Comparison of ENCODE assay signal across 1 cellular context in the genomic region with DNA sequence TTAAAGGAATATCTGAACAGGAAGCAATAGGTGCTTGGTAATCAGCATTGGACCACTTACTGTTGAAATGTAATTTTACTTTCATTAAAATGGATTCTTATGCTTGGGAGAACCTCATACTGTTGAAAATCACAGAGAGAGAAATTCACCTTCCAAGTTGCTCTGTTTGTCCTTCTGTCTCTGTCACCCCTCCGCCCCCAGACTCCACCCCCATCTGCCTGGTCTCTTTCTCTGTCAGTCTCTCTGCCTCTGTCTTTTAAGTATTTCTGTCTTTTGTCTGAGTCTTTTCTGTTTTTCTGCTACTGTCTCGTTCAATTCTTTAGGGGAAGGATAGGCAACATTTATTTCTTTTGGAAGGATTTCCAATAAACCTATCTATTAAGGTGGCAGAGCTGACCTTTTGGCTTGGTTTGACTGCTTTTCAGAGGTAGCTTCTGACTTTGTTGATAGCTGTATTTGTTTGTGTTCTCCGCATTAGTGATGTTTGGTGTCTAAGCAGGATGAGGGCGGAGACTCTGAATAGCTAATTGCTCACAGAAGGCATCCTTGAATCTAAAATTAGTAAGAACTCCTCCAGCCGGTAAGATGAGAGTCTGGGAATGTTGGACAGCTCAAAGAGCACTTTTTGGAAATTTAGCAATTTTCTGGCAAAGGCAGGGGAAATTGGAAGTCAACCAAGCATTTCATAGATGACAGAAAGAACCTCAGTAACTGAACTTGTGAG.
TF ChIP-seq lines count a peak whose summit lies in the region.

No MANE protein-coding gene starts in this region.

TF ChIP-seq in SK-N-SH, 30 proteins besides CTCF, POLR2A, EP300 and RAD21 (continued from another document):
- no peak for TF ChIP-seq JUND (IDR thresholded peaks at IDR 0.05)
- no peak for TF ChIP-seq GABPA (IDR thresholded peaks at IDR 0.05; ENCODE audit: low read depth)
- TF ChIP-seq, protein P1, sequence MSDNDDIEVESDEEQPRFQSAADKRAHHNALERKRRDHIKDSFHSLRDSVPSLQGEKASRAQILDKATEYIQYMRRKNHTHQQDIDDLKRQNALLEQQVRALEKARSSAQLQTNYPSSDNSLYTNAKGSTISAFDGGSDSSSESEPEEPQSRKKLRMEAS (IDR thresholded peaks at IDR 0.05; ENCODE audit: low read depth) = no peak
- TF ChIP-seq, protein P2, sequence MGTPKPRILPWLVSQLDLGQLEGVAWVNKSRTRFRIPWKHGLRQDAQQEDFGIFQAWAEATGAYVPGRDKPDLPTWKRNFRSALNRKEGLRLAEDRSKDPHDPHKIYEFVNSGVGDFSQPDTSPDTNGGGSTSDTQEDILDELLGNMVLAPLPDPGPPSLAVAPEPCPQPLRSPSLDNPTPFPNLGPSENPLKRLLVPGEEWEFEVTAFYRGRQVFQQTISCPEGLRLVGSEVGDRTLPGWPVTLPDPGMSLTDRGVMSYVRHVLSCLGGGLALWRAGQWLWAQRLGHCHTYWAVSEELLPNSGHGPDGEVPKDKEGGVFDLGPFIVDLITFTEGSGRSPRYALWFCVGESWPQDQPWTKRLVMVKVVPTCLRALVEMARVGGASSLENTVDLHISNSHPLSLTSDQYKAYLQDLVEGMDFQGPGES (IDR thresholded peaks at IDR 0.05; ENCODE audit: low read depth, low read length) = no peak
- TF ChIP-seq, protein P3, sequence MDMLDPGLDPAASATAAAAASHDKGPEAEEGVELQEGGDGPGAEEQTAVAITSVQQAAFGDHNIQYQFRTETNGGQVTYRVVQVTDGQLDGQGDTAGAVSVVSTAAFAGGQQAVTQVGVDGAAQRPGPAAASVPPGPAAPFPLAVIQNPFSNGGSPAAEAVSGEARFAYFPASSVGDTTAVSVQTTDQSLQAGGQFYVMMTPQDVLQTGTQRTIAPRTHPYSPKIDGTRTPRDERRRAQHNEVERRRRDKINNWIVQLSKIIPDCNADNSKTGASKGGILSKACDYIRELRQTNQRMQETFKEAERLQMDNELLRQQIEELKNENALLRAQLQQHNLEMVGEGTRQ (IDR thresholded peaks at IDR 0.05; ENCODE audit: borderline replicate concordance, low read depth, low read length) = no peak
- TF ChIP-seq FOXJ3 (CRISPR knock-in tag; IDR thresholded peaks at IDR 0.05) = no peak
- TF ChIP-seq SIN3A (IDR thresholded peaks at IDR 0.05; ENCODE audit: borderline replicate concordance, low read depth, low read length) = no peak
- no peak for TF ChIP-seq MXI1 (IDR thresholded peaks at IDR 0.05; ENCODE audit: low read depth, low read length)
- TF ChIP-seq YY1 (IDR thresholded peaks at IDR 0.05; ENCODE audit: low read depth) = no peak
- TF ChIP-seq, protein P4, sequence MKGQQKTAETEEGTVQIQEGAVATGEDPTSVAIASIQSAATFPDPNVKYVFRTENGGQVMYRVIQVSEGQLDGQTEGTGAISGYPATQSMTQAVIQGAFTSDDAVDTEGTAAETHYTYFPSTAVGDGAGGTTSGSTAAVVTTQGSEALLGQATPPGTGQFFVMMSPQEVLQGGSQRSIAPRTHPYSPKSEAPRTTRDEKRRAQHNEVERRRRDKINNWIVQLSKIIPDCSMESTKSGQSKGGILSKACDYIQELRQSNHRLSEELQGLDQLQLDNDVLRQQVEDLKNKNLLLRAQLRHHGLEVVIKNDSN (IDR thresholded peaks at IDR 0.05; ENCODE audit: borderline replicate concordance, low read depth) = no peak
- TF ChIP-seq TAF1 (IDR thresholded peaks at IDR 0.05; ENCODE audit: borderline replicate concordance, low read depth, low read length) = no peak
- TF ChIP-seq RXRA (IDR thresholded peaks at IDR 0.05; ENCODE audit: borderline replicate concordance, low read depth) = no peak
- TF ChIP-seq RCOR1 (IDR thresholded peaks at IDR 0.05; ENCODE audit: low read length) = no peak
